Comparison of ENCODE assay signal across 1 cellular context in the genomic region with DNA sequence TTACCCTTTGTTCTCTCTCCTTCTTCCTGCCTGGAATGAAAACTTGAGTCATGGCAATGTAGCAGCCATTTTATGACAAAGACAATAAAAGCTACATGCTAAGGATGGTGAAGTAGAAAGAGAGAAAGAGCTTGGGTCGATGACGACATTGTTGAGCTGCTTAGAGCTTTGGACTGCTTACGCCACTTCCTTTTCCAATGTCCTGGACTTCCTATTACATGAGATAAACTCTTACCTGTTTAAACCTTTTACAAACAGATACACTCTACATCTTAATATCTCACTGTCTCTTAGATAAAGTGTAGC.
TF ChIP-seq lines count a peak whose summit lies in the region.

No MANE protein-coding gene starts in this region.

TF ChIP-seq in GM12878, 131 proteins besides CTCF, POLR2A, EP300 and RAD21 (continued from another document):
- TF ChIP-seq, protein P1, sequence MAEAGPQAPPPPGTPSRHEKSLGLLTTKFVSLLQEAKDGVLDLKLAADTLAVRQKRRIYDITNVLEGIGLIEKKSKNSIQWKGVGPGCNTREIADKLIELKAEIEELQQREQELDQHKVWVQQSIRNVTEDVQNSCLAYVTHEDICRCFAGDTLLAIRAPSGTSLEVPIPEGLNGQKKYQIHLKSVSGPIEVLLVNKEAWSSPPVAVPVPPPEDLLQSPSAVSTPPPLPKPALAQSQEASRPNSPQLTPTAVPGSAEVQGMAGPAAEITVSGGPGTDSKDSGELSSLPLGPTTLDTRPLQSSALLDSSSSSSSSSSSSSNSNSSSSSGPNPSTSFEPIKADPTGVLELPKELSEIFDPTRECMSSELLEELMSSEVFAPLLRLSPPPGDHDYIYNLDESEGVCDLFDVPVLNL (IDR thresholded peaks at IDR 0.05; ENCODE audit: low read depth, low read length): no peak
- TF ChIP-seq IKZF2 (IDR thresholded peaks at IDR 0.05) (0 out of 4 replicates have a peak, but pooled peaks of 1 of the 2 experiments have one; percentile 3), RAD51 (IDR thresholded peaks at IDR 0.05) (0 out of 2 replicates have a peak, but pooled peaks have one; percentile 8), KAT2A (conservative IDR thresholded peaks at IDR 0.05; ENCODE audit: control insufficient read depth, low read depth, low read length) (no peak), BCL11A (IDR thresholded peaks at IDR 0.05; ENCODE audit: low read depth, low read length) (no peak), ZNF274 (IDR thresholded peaks at IDR 0.05; ENCODE audit: insufficient read depth, insufficient read length) (no peak), RBBP5 (conservative IDR thresholded peaks at IDR 0.05) (no peak), CEBPB (IDR thresholded peaks at IDR 0.05; ENCODE audit: borderline replicate concordance in 1 of 2, low read depth in 2 of 2, low read length in 2 of 2) (no peak), TCF3 (IDR thresholded peaks at IDR 0.05; ENCODE audit: borderline replicate concordance, insufficient read depth, low read depth, low read length) (no peak), BHLHE40 (IDR thresholded peaks at IDR 0.05; ENCODE audit: borderline replicate concordance in 1 of 2, low read depth in 2 of 2, low read length in 1 of 2) (no peak), POLR2AphosphoS5 (IDR thresholded peaks at IDR 0.05; ENCODE audit: low read length) (no peak)
- TF ChIP-seq, protein P2, sequence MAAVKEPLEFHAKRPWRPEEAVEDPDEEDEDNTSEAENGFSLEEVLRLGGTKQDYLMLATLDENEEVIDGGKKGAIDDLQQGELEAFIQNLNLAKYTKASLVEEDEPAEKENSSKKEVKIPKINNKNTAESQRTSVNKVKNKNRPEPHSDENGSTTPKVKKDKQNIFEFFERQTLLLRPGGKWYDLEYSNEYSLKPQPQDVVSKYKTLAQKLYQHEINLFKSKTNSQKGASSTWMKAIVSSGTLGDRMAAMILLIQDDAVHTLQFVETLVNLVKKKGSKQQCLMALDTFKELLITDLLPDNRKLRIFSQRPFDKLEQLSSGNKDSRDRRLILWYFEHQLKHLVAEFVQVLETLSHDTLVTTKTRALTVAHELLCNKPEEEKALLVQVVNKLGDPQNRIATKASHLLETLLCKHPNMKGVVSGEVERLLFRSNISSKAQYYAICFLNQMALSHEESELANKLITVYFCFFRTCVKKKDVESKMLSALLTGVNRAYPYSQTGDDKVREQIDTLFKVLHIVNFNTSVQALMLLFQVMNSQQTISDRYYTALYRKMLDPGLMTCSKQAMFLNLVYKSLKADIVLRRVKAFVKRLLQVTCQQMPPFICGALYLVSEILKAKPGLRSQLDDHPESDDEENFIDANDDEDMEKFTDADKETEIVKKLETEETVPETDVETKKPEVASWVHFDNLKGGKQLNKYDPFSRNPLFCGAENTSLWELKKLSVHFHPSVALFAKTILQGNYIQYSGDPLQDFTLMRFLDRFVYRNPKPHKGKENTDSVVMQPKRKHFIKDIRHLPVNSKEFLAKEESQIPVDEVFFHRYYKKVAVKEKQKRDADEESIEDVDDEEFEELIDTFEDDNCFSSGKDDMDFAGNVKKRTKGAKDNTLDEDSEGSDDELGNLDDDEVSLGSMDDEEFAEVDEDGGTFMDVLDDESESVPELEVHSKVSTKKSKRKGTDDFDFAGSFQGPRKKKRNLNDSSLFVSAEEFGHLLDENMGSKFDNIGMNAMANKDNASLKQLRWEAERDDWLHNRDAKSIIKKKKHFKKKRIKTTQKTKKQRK (IDR thresholded peaks at IDR 0.05; ENCODE audit: low read depth, low read length): no peak
- TF ChIP-seq, protein P3, sequence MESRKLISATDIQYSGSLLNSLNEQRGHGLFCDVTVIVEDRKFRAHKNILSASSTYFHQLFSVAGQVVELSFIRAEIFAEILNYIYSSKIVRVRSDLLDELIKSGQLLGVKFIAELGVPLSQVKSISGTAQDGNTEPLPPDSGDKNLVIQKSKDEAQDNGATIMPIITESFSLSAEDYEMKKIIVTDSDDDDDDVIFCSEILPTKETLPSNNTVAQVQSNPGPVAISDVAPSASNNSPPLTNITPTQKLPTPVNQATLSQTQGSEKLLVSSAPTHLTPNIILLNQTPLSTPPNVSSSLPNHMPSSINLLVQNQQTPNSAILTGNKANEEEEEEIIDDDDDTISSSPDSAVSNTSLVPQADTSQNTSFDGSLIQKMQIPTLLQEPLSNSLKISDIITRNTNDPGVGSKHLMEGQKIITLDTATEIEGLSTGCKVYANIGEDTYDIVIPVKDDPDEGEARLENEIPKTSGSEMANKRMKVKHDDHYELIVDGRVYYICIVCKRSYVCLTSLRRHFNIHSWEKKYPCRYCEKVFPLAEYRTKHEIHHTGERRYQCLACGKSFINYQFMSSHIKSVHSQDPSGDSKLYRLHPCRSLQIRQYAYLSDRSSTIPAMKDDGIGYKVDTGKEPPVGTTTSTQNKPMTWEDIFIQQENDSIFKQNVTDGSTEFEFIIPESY (IDR thresholded peaks at IDR 0.05): no peak
- TF ChIP-seq, protein P4, sequence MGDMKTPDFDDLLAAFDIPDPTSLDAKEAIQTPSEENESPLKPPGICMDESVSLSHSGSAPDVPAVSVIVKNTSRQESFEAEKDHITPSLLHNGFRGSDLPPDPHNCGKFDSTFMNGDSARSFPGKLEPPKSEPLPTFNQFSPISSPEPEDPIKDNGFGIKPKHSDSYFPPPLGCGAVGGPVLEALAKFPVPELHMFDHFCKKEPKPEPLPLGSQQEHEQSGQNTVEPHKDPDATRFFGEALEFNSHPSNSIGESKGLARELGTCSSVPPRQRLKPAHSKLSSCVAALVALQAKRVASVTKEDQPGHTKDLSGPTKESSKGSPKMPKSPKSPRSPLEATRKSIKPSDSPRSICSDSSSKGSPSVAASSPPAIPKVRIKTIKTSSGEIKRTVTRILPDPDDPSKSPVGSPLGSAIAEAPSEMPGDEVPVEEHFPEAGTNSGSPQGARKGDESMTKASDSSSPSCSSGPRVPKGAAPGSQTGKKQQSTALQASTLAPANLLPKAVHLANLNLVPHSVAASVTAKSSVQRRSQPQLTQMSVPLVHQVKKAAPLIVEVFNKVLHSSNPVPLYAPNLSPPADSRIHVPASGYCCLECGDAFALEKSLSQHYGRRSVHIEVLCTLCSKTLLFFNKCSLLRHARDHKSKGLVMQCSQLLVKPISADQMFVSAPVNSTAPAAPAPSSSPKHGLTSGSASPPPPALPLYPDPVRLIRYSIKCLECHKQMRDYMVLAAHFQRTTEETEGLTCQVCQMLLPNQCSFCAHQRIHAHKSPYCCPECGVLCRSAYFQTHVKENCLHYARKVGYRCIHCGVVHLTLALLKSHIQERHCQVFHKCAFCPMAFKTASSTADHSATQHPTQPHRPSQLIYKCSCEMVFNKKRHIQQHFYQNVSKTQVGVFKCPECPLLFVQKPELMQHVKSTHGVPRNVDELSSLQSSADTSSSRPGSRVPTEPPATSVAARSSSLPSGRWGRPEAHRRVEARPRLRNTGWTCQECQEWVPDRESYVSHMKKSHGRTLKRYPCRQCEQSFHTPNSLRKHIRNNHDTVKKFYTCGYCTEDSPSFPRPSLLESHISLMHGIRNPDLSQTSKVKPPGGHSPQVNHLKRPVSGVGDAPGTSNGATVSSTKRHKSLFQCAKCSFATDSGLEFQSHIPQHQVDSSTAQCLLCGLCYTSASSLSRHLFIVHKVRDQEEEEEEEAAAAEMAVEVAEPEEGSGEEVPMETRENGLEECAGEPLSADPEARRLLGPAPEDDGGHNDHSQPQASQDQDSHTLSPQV (IDR thresholded peaks at IDR 0.05): 0 out of 2 replicates have a peak, but pooled peaks have one; percentile 26
